ENCODE assay signal across 32 cellular contexts in the genomic region with DNA sequence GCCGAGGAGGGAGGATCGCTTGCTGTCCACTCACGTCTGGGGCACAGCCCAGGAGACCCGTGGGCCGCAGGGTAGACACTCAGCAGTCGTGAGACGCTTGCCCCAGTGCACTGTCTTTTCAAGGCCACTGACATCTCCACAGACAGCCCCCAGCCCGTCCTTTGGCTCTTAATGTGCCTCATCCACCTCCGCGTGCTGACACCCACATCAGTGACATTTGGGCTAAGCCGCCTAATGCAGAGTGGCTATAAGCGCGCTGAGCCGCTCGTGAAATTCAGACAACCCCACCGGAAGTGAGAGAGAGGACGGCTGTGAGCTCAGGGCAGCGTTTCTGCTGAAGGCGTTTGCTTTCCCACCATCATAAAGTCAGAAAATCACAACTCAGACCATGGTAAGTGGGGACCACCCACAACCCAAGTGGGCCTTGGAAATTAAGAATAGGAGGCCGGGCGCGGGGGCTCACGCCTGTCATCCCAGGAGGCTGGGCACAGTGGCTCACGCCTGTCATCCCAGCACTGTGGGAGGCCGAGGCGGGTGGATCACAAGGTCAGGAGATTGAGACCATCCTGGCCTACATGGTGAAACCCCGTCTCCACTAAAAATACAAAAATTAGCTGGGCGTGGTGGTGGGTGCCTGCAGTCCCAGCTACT. TPM values are rescaled to one million over a fixed set of nuclear protein-coding genes. Genes with fewer than 3 reads are reported as not detected.
A peak's percentile ranks its signal among the peaks of the same experiment; 100 is the strongest.
DNase-seq lines count a peak whose midpoint lies in the region; ATAC-seq, FAIRE-seq and TF ChIP-seq lines count a peak whose summit lies in the region.
"Had no signal": no experiment of that assay in that cellular context is flagged by ENCODE, and none has a peak within 500 bp of the region (broad histone marks: within the 10 kb centered on the region; RNA-seq: fewer than 3 reads in every experiment).

No MANE protein-coding gene starts in this region.

- H3K4me3 ChIP-seq in iPS-20b (ENCODE audit: low read length) (peak overlapping the region; percentile 21; the same call in 1 of the 2 replicates), small intestine (ENCODE audit: low read depth in 1 of 2, low read length in 2 of 2) (no peak overlapping the region), neural progenitor cell (no peak overlapping the region), lower leg skin (ENCODE audit: low read depth, poor library complexity, severe bottlenecking) (no peak overlapping the region)
- H3K4me3 ChIP-seq: coronary artery, esophagus squamous epithelium, gastrocnemius medialis, lung, skin epidermis, suprapubic skin, uterus had no signal

- H3K27me3 ChIP-seq in iPS-20b (ENCODE audit: insufficient read depth, low read length) (no peaks in the 10 kb centered on the region), small intestine (ENCODE audit: control insufficient read depth in 2 of 2, insufficient read depth in 2 of 2, low read length in 2 of 2) (no peaks in the 10 kb centered on the region), neural progenitor cell (no peaks in the 10 kb centered on the region)
- H3K27me3 ChIP-seq: brain microvascular endothelial cell, esophagus squamous epithelium, gastrocnemius medialis, suprapubic skin, uterus had no signal

- H3K27ac ChIP-seq in VCaP (peak overlapping the region; percentile 9; the same call in 1 of the 2 replicates), iPS-20b (ENCODE audit: low read length) (no peak overlapping the region), small intestine (ENCODE audit: low read depth in 1 of 2, low read length in 1 of 2) (peak overlapping the region; percentile 56 to 57), neural progenitor cell (no peak overlapping the region)
- H3K27ac ChIP-seq: brain microvascular endothelial cell, coronary artery, gastrocnemius medialis, HL-60, suprapubic skin, uterus had no signal

- no peaks in the 10 kb centered on the region for H3K9me3 ChIP-seq in iPS-20b (ENCODE audit: insufficient read depth, low read depth, low read length)
- no peaks in the 10 kb centered on the region for H3K9me3 ChIP-seq in small intestine (ENCODE audit: control insufficient read depth, low read depth)
- no peaks in the 10 kb centered on the region for H3K9me3 ChIP-seq in neural progenitor cell (ENCODE audit: low read depth)
- H3K9me3 ChIP-seq: esophagus squamous epithelium, gastrocnemius medialis, suprapubic skin, uterus had no signal

- TF ChIP-seq POLR2A in lower leg skin (IDR thresholded peaks at IDR 0.05): no peak

- peaks cover 93% of the 10 kb centered on the region for H3K79me2 ChIP-seq in neural progenitor cell (ENCODE audit: low read depth)

- FAIRE-seq in small intestine (lab: Jason Lieb, UNC): no peak
- FAIRE-seq: A204.1, keratinocyte had no signal

- DNase-seq in activated naive CD8-positive, alpha-beta T cell treated with anti-CD3 and anti-CD28 coated beads for 36 hours: no peak
- DNase-seq in small intestine (no peak), neural progenitor cell (ENCODE audit: low spot score) (no peak), lower leg skin (ENCODE audit: low spot score in 2 of 2) (no peak)
- DNase-seq: activated CD4-positive, alpha-beta memory T cell treated with anti-CD3 and anti-CD28 coated beads for 36 hours; activated effector memory CD4-positive, alpha-beta T cell treated with Interleukin-2 at 50 U/mL for 16 hours; AML-193; brain microvascular endothelial cell; esophagus squamous epithelium; gastrocnemius medialis; GOT3; hypothalamus; NCI-H1092 treated with DMSO at 0.1 percent for 48 hours; NCI-H2029; NCI-H226; NCI-H774; Right ventricle myocardium superior; stimulated activated CD4-positive, alpha-beta T cell treated with anti-CD3 and anti-CD28 coated beads, Interleukin-2, amount 100 ng/mL, for 24 hours; uterus had no signal

- H3K4me2 ChIP-seq in neural progenitor cell: no peak overlapping the region

- no peaks in the 10 kb centered on the region for H3K9me3 Mint-ChIP-seq in activated naive CD8-positive, alpha-beta T cell (ENCODE audit: low read depth)
- no peaks in the 10 kb centered on the region for H3K9me3 Mint-ChIP-seq in activated naive CD8-positive, alpha-beta T cell treated with anti-CD3 and anti-CD28 coated beads for 36 hours
- peaks cover 2% of the 10 kb centered on the region for H3K9me3 Mint-ChIP-seq in neural progenitor cell
- H3K9me3 Mint-ChIP-seq: activated CD4-positive, alpha-beta memory T cell treated with anti-CD3 and anti-CD28 coated beads for 36 hours; CD8-positive, alpha-beta memory T cell had no signal

- H3K36me3 ChIP-seq in iPS-20b (ENCODE audit: insufficient read depth, low read depth, low read length): 0 out of 2 replicates have a peak, but pooled peaks cover 4% of the 10 kb centered on the region
- H3K36me3 ChIP-seq in small intestine (ENCODE audit: control insufficient read depth in 2 of 2, insufficient read depth in 2 of 2, low read length in 2 of 2): peaks cover 0 to 2% of the 10 kb centered on the region in 2 donors
- no peaks in the 10 kb centered on the region for H3K36me3 ChIP-seq in neural progenitor cell
- H3K36me3 ChIP-seq: gastrocnemius medialis, uterus had no signal

- WGBS in small intestine, 3 donors: 63 to 81% (median 66%) methylated on average over 28 of the region's 28 CpGs
- 88% methylated on average over 27 to 28 of the region's 28 CpGs for WGBS in lower leg skin, 2 donors

- H4K20me1 ChIP-seq in neural progenitor cell (ENCODE audit: low read depth): peaks cover 69% of the 10 kb centered on the region

- intact Hi-C loops in lower leg skin (cut with DNase I; ENCODE audit: low total_unique reads): no loop called here

- peaks cover 41% of the 10 kb centered on the region for H3K4me1 Mint-ChIP-seq in activated naive CD8-positive, alpha-beta T cell (ENCODE audit: low read depth)
- peaks cover 13% of the 10 kb centered on the region for H3K4me1 Mint-ChIP-seq in activated naive CD8-positive, alpha-beta T cell treated with anti-CD3 and anti-CD28 coated beads for 36 hours
- peaks cover 13% of the 10 kb centered on the region for H3K4me1 Mint-ChIP-seq in neural progenitor cell

- H3K27me3 Mint-ChIP-seq in activated naive CD8-positive, alpha-beta T cell: no peaks in the 10 kb centered on the region
- no peaks in the 10 kb centered on the region for H3K27me3 Mint-ChIP-seq in activated naive CD8-positive, alpha-beta T cell treated with anti-CD3 and anti-CD28 coated beads for 36 hours
- H3K27me3 Mint-ChIP-seq in neural progenitor cell (ENCODE audit: insufficient read depth, low read depth): peaks cover 6% of the 10 kb centered on the region
- H3K27me3 Mint-ChIP-seq: activated CD4-positive, alpha-beta memory T cell treated with anti-CD3 and anti-CD28 coated beads for 36 hours had no signal

- TF ChIP-seq CTCF in VCaP (conservative IDR thresholded peaks at IDR 0.05): no peak
- TF ChIP-seq CTCF in neural progenitor cell (IDR thresholded peaks at IDR 0.05): no peak
- no peak for TF ChIP-seq CTCF in lower leg skin (IDR thresholded peaks at IDR 0.05)

- peak overlapping the region; percentile 16 for H3K27ac Mint-ChIP-seq in activated naive CD8-positive, alpha-beta T cell
- H3K27ac Mint-ChIP-seq in activated naive CD8-positive, alpha-beta T cell treated with anti-CD3 and anti-CD28 coated beads for 36 hours: no peak overlapping the region
- H3K27ac Mint-ChIP-seq in neural progenitor cell: no peak overlapping the region
- H3K27ac Mint-ChIP-seq: activated CD4-positive, alpha-beta memory T cell treated with anti-CD3 and anti-CD28 coated beads for 36 hours had no signal

- H3F3A ChIP-seq in neural progenitor cell (ENCODE audit: low read depth): peaks cover 5% of the 10 kb centered on the region

- H3K9ac ChIP-seq in iPS-20b (ENCODE audit: low read depth, low read length): no peak overlapping the region; the same call in 1 of the 2 replicates
- H3K9ac ChIP-seq in neural progenitor cell: no peak overlapping the region

- H3K4me3 Mint-ChIP-seq in activated naive CD8-positive, alpha-beta T cell: no peak overlapping the region
- no peak overlapping the region for H3K4me3 Mint-ChIP-seq in activated naive CD8-positive, alpha-beta T cell treated with anti-CD3 and anti-CD28 coated beads for 36 hours
- H3K4me3 Mint-ChIP-seq in neural progenitor cell: no peak overlapping the region
- H3K4me3 Mint-ChIP-seq: activated CD4-positive, alpha-beta memory T cell treated with anti-CD3 and anti-CD28 coated beads for 36 hours had no signal

- H2AFZ ChIP-seq in neural progenitor cell (replicated peaks): no peak overlapping the region

- no peak for ATAC-seq in HG02884 (IDR thresholded peaks at IDR 0.05; ENCODE audit: unreplicated experiment)
- ATAC-seq: activated CD4-positive, CD25-positive, alpha-beta regulatory T cell treated with anti-CD3 and anti-CD28 coated beads, Interleukin-2, amount 50 U/mL, for 24 hours; gastrocnemius medialis had no signal

- H3K36me3 Mint-ChIP-seq in activated naive CD8-positive, alpha-beta T cell: peaks cover 3% of the 10 kb centered on the region
- H3K36me3 Mint-ChIP-seq in activated naive CD8-positive, alpha-beta T cell treated with anti-CD3 and anti-CD28 coated beads for 36 hours: peaks cover 3% of the 10 kb centered on the region
- H3K36me3 Mint-ChIP-seq in neural progenitor cell: peaks cover 14% of the 10 kb centered on the region

- peaks cover 15% of the 10 kb centered on the region for H3K4me1 ChIP-seq in iPS-20b (ENCODE audit: insufficient read depth, low read length)
- H3K4me1 ChIP-seq in small intestine (ENCODE audit: control insufficient read depth in 2 of 2, insufficient read depth in 1 of 2, low read depth in 1 of 2, low read length in 1 of 2): peaks cover 4 to 10% of the 10 kb centered on the region in 2 donors
- no peaks in the 10 kb centered on the region for H3K4me1 ChIP-seq in neural progenitor cell

RNA-seq across cellular contexts. Expression of gene SLC35E2B, which starts 8.4 kb away (rescaled TPM):
- 10 to 100 TPM; 19.3 to 20.1 TPM for total RNA-seq in activated naive CD8-positive, alpha-beta T cell treated with anti-CD3 and anti-CD28 coated beads for 36 hours
- polyA plus RNA-seq in small intestine: 10 to 100 TPM; 21.6 to 34.4 (median 33.5) TPM
- 49.4 and 71.6 TPM in 2 replicates for total RNA-seq in neural progenitor cell (ENCODE audit: low replicate concordance)
- 10 to 100 TPM; 16.1 to 48.4 (median 31.4) TPM for total RNA-seq in lower leg skin

RNA-seq across cellular contexts. Expression of gene CDK11B, which starts 25.4 kb away (rescaled TPM):
- 10 to 100 TPM; 42.2 to 43.3 TPM for total RNA-seq in activated naive CD8-positive, alpha-beta T cell treated with anti-CD3 and anti-CD28 coated beads for 36 hours
- 10 to 100 TPM; 32.0 to 61.7 (median 58.1) TPM for polyA plus RNA-seq in small intestine
- total RNA-seq in neural progenitor cell (ENCODE audit: low replicate concordance) (12.6 and 16.9 TPM in 2 replicates), lower leg skin (10 to 100 TPM; 19.4 to 42.3 (median 21.8) TPM)

RNA-seq across cellular contexts. Expression of gene CDK11A, which starts 40.0 kb away (rescaled TPM):
- 10 to 100 TPM; 64.2 to 65.0 TPM for total RNA-seq in activated naive CD8-positive, alpha-beta T cell treated with anti-CD3 and anti-CD28 coated beads for 36 hours
- polyA plus RNA-seq in small intestine: 100 to 1,000 TPM in 1 of 3 donors, 10 to 100 TPM in 2; 25.5 to 232 (median 71.3) TPM
- total RNA-seq in neural progenitor cell (ENCODE audit: low replicate concordance): 6.6 and 16.6 TPM in 2 replicates
- total RNA-seq in lower leg skin: 10 to 100 TPM; 18.1 to 56.9 (median 27.7) TPM

RNA-seq across cellular contexts. Expression of gene MMP23B, which starts 52.2 kb away (rescaled TPM):
- 1 to 10 TPM; 1.4 to 2.3 TPM for total RNA-seq in activated naive CD8-positive, alpha-beta T cell treated with anti-CD3 and anti-CD28 coated beads for 36 hours
- polyA plus RNA-seq in small intestine: 10 to 100 TPM in 1 of 3 donors, 1 to 10 TPM in 2; 1.2 to 16.5 (median 1.6) TPM
- total RNA-seq in neural progenitor cell (ENCODE audit: low replicate concordance) (4.2 and 4.7 TPM in 2 replicates), lower leg skin (1 to 10 TPM; 2.1 to 3.9 (median 3.2) TPM)
- polyA plus RNA-seq: keratinocyte had no signal

Comparison
In these comparisons a context has a peak if more than half of its experiments do, and no peak if none do; other contexts are left out.
1. H3K27ac ChIP-seq: peak in VCaP (single experiment) and small intestine (2 of 2); none in iPS-20b (single experiment) and neural progenitor cell (single experiment).